Comparison of ENCODE assay signal across 19 cellular contexts in genomic region chr2:226256237-226256636, GRCh38.
A peak's percentile ranks its signal among the peaks of the same experiment; 100 is the strongest.
DNase-seq lines count a peak whose midpoint lies in the region; ATAC-seq, FAIRE-seq and TF ChIP-seq lines count a peak whose summit lies in the region.
"Had no signal": no experiment of that assay in that cellular context is flagged by ENCODE, and none has a peak within 500 bp of the region (broad histone marks: within the 10 kb centered on the region; RNA-seq: fewer than 3 reads in every experiment).

No MANE protein-coding gene starts in this region.

- H3K9me3 ChIP-seq in adrenal gland (replicated peaks in 1 of 3): no peaks in the 10 kb centered on the region
- H3K9me3 ChIP-seq: SJCRH30 had no signal

- WGBS in adrenal gland, 4 donors: 36 to 49% (median 40%) methylated on average over 2 of the region's 2 CpGs

- DNase-seq in AG08396 (ENCODE audit: low spot score) (peak; percentile 19), HFFc6 (peak; percentile 86), astrocyte of the cerebellum (ENCODE audit: low read depth) (peak; percentile 16), SHP77 treated with DMSO at 0.1 percent for 48 hours (lab: John Stamatoyannopoulos, UW) (no peak), adrenal gland (no peak)
- DNase-seq: activated naive CD4-positive, alpha-beta T cell treated with anti-CD3 and anti-CD28 coated beads for 36 hours; C1 segment of cervical spinal cord; cerebellar nuclear complex; midbrain; NCI-H146; NCI-H774; posterior cingulate gyrus; stimulated activated CD4-positive, alpha-beta T cell treated with anti-CD3 and anti-CD28 coated beads, Interleukin-4, amount 100 ng/mL, for 1 hour had no signal

- H3K4me1 ChIP-seq in adrenal gland (replicated peaks in 1 of 2): no peaks in the 10 kb centered on the region
- H3K4me1 ChIP-seq: SJCRH30 had no signal

- intact Hi-C loops in adrenal gland (cut with DNase I): no loop called here

- FAIRE-seq in islet of Langerhans (lab: Jason Lieb, UNC): peak; percentile 68
- FAIRE-seq: G401.6 had no signal

- H3K27ac Mint-ChIP-seq in HFFc6: peak overlapping the region; percentile 78
- H3K27ac Mint-ChIP-seq: activated naive CD4-positive, alpha-beta T cell treated with anti-CD3 and anti-CD28 coated beads for 36 hours; stimulated activated effector memory CD8-positive, alpha-beta T cell treated with anti-CD3 and anti-CD28 coated beads, Interleukin-12 subunit alpha, Interleukin-12 subunit beta, amount 100 ng/mL, for 72 hours had no signal

- H3K27me3 ChIP-seq in adrenal gland: no peaks in the 10 kb centered on the region
- H3K27me3 ChIP-seq: SJCRH30 had no signal

- no peak for TF ChIP-seq CTCF in HFFc6 (IDR thresholded peaks at IDR 0.05)
- TF ChIP-seq CTCF in astrocyte of the cerebellum (IDR thresholded peaks at IDR 0.05; ENCODE audit: low read depth, low read length, missing control alignments): no peak
- no peak for TF ChIP-seq CTCF in adrenal gland (IDR thresholded peaks at IDR 0.05)

- H3K27me3 Mint-ChIP-seq in HFFc6 (ENCODE audit: insufficient read depth): no peaks in the 10 kb centered on the region; the same call in 1 of the 2 replicates

- ATAC-seq in GM18873 (IDR thresholded peaks at IDR 0.05; ENCODE audit: low FRiP score, unreplicated experiment) (no peak), GM19467 (IDR thresholded peaks at IDR 0.05; ENCODE audit: unreplicated experiment) (no peak)
- ATAC-seq: stimulated activated effector memory CD8-positive, alpha-beta T cell treated with anti-CD3 and anti-CD28 coated beads, Interleukin-12 subunit alpha, Interleukin-12 subunit beta, amount 100 ng/mL, for 72 hours had no signal

- peaks cover 17% of the 10 kb centered on the region for H3K4me1 Mint-ChIP-seq in HFFc6 (ENCODE audit: low read depth)
- H3K4me1 Mint-ChIP-seq: stimulated activated effector memory CD8-positive, alpha-beta T cell treated with anti-CD3 and anti-CD28 coated beads, Interleukin-12 subunit alpha, Interleukin-12 subunit beta, amount 100 ng/mL, for 72 hours had no signal

- in situ Hi-C loops in astrocyte of the cerebellum (cut with HindIII; ENCODE audit: low sequenced_read_pairs): no loop called here

- no peak for TF ChIP-seq POLR2A in adrenal gland (IDR thresholded peaks at IDR 0.05)

- no peaks in the 10 kb centered on the region for H3K9me3 Mint-ChIP-seq in HFFc6
- H3K9me3 Mint-ChIP-seq: activated naive CD4-positive, alpha-beta T cell treated with anti-CD3 and anti-CD28 coated beads for 36 hours had no signal

- H3K4me3 ChIP-seq in astrocyte of the cerebellum (ENCODE audit: low read depth, low read length) (no peak overlapping the region), adrenal gland (no peak overlapping the region)
- H3K4me3 ChIP-seq: SJCRH30 had no signal

- H3K27ac ChIP-seq in adrenal gland: no peak overlapping the region
- H3K27ac ChIP-seq: SJCRH30 had no signal

- no peaks in the 10 kb centered on the region for H3K36me3 ChIP-seq in adrenal gland (replicated peaks in 1 of 2)
- H3K36me3 ChIP-seq: SJCRH30 had no signal

- no peak overlapping the region for H3K4me3 Mint-ChIP-seq in HFFc6
- H3K4me3 Mint-ChIP-seq: activated naive CD4-positive, alpha-beta T cell treated with anti-CD3 and anti-CD28 coated beads for 36 hours; stimulated activated effector memory CD8-positive, alpha-beta T cell treated with anti-CD3 and anti-CD28 coated beads, Interleukin-12 subunit alpha, Interleukin-12 subunit beta, amount 100 ng/mL, for 72 hours had no signal

- peaks cover 4% of the 10 kb centered on the region for H3K36me3 Mint-ChIP-seq in HFFc6 (ENCODE audit: low read depth)
- H3K36me3 Mint-ChIP-seq: stimulated activated effector memory CD8-positive, alpha-beta T cell treated with anti-CD3 and anti-CD28 coated beads, Interleukin-12 subunit alpha, Interleukin-12 subunit beta, amount 100 ng/mL, for 72 hours had no signal

Comparison
In these comparisons a context has a peak if more than half of its experiments do, and no peak if none do; other contexts are left out.
1. DNase-seq: peak in AG08396 (single experiment), HFFc6 (single experiment) and astrocyte of the cerebellum (single experiment); none in SHP77 treated with DMSO at 0.1 percent for 48 hours (single experiment) and adrenal gland (0 of 7).